2 cellular contexts compared by ENCODE assay signal in the genomic region with DNA sequence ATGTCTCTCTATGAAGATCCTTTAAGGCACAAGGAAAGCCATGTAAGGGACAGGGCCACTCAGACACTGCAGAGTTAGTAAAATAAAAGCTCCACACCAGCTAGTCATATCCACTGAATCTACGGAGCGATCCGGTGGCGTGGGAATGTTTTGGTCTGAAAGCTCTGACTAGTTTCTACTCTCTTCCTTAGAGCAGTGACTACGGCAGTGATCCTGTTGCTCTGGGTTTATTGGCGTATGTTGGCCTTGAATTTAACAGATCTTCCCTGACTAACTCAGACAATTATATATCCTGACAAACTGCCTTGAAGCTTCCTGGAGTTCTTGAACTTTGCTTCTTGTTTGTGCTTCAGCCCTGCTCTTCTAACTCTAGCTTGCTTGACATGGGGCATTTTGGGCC.
TF ChIP-seq lines count a peak whose summit lies in the region.

No MANE protein-coding gene starts in this region.

TF ChIP-seq in GM23338, 12 proteins besides CTCF, POLR2A, EP300 and RAD21 (continued from another document):
- TF ChIP-seq, protein P1, sequence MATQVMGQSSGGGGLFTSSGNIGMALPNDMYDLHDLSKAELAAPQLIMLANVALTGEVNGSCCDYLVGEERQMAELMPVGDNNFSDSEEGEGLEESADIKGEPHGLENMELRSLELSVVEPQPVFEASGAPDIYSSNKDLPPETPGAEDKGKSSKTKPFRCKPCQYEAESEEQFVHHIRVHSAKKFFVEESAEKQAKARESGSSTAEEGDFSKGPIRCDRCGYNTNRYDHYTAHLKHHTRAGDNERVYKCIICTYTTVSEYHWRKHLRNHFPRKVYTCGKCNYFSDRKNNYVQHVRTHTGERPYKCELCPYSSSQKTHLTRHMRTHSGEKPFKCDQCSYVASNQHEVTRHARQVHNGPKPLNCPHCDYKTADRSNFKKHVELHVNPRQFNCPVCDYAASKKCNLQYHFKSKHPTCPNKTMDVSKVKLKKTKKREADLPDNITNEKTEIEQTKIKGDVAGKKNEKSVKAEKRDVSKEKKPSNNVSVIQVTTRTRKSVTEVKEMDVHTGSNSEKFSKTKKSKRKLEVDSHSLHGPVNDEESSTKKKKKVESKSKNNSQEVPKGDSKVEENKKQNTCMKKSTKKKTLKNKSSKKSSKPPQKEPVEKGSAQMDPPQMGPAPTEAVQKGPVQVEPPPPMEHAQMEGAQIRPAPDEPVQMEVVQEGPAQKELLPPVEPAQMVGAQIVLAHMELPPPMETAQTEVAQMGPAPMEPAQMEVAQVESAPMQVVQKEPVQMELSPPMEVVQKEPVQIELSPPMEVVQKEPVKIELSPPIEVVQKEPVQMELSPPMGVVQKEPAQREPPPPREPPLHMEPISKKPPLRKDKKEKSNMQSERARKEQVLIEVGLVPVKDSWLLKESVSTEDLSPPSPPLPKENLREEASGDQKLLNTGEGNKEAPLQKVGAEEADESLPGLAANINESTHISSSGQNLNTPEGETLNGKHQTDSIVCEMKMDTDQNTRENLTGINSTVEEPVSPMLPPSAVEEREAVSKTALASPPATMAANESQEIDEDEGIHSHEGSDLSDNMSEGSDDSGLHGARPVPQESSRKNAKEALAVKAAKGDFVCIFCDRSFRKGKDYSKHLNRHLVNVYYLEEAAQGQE (IDR thresholded peaks at IDR 0.05; ENCODE audit: unreplicated experiment), result no peak
- TF ChIP-seq JUNB (IDR thresholded peaks at IDR 0.05; ENCODE audit: unreplicated experiment) (no peak), POLR2AphosphoS5 (IDR thresholded peaks at IDR 0.05; ENCODE audit: low read depth) (no peak), NANOG (IDR thresholded peaks at IDR 0.05; ENCODE audit: borderline replicate concordance) (no peak), ZNF114 (CRISPR knock-in tag; IDR thresholded peaks at IDR 0.05) (no peak), EZH2phosphoT487 (IDR thresholded peaks at IDR 0.05; ENCODE audit: unreplicated experiment) (no peak), ZNF331 (CRISPR knock-in tag; IDR thresholded peaks at IDR 0.05; ENCODE audit: low read depth) (no peak)
- TF ChIP-seq, protein P2, sequence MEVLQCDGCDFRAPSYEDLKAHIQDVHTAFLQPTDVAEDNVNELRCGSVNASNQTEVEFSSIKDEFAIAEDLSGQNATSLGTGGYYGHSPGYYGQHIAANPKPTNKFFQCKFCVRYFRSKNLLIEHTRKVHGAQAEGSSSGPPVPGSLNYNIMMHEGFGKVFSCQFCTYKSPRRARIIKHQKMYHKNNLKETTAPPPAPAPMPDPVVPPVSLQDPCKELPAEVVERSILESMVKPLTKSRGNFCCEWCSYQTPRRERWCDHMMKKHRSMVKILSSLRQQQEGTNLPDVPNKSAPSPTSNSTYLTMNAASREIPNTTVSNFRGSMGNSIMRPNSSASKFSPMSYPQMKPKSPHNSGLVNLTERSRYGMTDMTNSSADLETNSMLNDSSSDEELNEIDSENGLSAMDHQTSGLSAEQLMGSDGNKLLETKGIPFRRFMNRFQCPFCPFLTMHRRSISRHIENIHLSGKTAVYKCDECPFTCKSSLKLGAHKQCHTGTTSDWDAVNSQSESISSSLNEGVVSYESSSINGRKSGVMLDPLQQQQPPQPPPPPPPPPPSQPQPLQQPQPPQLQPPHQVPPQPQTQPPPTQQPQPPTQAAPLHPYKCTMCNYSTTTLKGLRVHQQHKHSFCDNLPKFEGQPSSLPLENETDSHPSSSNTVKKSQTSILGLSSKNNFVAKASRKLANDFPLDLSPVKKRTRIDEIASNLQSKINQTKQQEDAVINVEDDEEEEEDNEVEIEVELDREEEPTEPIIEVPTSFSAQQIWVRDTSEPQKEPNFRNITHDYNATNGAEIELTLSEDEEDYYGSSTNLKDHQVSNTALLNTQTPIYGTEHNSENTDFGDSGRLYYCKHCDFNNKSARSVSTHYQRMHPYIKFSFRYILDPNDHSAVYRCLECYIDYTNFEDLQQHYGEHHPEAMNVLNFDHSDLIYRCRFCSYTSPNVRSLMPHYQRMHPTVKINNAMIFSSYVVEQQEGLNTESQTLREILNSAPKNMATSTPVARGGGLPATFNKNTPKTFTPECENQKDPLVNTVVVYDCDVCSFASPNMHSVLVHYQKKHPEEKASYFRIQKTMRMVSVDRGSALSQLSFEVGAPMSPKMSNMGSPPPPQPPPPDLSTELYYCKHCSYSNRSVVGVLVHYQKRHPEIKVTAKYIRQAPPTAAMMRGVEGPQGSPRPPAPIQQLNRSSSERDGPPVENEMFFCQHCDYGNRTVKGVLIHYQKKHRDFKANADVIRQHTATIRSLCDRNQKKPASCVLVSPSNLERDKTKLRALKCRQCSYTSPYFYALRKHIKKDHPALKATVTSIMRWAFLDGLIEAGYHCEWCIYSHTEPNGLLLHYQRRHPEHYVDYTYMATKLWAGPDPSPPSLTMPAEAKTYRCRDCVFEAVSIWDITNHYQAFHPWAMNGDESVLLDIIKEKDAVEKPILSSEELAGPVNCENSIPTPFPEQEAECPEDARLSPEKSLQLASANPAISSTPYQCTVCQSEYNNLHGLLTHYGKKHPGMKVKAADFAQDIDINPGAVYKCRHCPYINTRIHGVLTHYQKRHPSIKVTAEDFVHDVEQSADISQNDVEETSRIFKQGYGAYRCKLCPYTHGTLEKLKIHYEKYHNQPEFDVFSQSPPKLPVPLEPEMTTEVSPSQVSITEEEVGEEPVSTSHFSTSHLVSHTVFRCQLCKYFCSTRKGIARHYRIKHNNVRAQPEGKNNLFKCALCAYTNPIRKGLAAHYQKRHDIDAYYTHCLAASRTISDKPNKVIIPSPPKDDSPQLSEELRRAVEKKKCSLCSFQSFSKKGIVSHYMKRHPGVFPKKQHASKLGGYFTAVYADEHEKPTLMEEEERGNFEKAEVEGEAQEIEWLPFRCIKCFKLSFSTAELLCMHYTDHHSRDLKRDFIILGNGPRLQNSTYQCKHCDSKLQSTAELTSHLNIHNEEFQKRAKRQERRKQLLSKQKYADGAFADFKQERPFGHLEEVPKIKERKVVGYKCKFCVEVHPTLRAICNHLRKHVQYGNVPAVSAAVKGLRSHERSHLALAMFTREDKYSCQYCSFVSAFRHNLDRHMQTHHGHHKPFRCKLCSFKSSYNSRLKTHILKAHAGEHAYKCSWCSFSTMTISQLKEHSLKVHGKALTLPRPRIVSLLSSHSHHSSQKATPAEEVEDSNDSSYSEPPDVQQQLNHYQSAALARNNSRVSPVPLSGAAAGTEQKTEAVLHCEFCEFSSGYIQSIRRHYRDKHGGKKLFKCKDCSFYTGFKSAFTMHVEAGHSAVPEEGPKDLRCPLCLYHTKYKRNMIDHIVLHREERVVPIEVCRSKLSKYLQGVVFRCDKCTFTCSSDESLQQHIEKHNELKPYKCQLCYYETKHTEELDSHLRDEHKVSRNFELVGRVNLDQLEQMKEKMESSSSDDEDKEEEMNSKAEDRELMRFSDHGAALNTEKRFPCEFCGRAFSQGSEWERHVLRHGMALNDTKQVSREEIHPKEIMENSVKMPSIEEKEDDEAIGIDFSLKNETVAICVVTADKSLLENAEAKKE (CRISPR knock-in tag; IDR thresholded peaks at IDR 0.05), result no peak

TF ChIP-seq in HepG2, 621 proteins besides CTCF, POLR2A, EP300 and RAD21 (continued from another document):
- TF ChIP-seq, protein P3, sequence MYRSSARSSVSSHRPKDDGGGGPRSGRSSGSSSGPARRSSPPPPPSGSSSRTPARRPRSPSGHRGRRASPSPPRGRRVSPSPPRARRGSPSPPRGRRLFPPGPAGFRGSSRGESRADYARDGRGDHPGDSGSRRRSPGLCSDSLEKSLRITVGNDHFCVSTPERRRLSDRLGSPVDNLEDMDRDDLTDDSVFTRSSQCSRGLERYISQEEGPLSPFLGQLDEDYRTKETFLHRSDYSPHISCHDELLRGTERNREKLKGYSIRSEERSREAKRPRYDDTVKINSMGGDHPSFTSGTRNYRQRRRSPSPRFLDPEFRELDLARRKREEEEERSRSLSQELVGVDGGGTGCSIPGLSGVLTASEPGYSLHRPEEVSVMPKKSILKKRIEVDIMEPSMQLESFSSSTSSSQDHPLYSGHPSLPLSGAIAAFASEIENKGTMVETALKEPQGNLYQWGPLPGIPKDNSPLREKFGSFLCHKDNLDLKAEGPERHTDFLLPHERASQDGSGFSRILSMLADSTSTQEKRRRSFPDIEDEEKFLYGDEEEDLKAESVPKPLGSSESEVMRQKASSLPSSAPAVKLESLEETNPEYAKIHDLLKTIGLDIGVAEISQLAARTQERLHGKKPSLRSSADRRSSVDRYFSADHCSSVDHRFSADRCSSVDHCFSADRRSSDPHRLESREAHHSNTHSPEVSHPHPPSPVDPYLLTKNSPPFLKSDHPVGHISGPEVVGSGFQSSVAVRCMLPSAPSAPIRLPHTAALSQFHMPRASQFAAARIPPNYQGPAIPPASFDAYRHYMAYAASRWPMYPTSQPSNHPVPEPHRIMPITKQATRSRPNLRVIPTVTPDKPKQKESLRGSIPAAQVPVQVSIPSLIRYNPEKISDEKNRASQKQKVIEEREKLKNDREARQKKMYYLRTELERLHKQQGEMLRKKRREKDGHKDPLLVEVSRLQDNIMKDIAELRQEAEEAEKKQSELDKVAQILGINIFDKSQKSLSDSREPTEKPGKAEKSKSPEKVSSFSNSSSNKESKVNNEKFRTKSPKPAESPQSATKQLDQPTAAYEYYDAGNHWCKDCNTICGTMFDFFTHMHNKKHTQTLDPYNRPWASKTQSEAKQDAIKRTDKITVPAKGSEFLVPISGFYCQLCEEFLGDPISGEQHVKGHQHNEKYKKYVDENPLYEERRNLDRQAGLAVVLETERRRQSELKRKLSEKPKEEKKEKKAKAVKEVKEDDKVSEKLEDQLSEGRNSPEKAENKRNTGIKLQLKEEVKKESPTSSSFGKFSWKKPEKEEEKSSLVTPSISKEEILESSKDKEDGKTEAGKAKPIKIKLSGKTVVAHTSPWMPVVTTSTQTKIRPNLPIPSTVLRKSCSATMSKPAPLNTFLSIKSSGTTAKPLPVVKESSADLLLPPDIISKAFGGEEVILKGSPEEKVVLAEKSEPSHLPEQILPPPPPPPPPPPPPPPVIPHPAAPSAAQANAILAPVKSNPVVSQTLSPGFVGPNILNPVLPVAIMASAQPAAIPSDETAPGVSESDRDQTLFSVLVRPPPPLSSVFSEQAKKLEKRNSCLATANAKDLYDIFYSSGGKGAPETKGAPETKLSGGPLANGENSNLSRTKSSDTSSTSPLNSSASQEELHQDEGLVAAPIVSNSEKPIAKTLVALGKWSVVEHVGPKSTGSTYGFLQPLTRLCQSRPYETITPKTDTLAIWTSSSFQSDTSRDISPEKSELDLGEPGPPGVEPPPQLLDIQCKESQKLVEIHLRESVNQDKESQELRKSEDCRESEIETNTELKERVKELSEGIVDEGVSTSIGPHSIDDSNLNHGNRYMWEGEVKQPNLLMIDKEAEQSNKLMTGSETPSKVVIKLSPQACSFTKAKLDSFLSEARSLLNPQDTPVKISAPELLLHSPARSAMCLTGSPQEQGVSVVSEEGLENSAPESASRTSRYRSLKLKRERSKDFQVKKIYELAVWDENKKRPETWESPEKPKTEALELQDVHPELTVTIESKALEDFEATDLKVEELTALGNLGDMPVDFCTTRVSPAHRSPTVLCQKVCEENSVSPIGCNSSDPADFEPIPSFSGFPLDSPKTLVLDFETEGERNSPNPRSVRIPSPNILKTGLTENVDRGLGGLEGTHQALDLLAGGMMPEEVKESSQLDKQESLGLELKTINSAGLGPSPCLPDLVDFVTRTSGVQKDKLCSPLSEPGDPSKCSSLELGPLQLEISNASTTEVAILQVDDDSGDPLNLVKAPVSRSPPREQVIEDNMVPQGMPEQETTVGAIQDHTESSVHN (CRISPR knock-in tag; IDR thresholded peaks at IDR 0.05), result no peak
TF ChIP-seq in HepG2: peak in this region for 2.
